ENCODE assay signal across 8 cellular contexts in the genomic region with DNA sequence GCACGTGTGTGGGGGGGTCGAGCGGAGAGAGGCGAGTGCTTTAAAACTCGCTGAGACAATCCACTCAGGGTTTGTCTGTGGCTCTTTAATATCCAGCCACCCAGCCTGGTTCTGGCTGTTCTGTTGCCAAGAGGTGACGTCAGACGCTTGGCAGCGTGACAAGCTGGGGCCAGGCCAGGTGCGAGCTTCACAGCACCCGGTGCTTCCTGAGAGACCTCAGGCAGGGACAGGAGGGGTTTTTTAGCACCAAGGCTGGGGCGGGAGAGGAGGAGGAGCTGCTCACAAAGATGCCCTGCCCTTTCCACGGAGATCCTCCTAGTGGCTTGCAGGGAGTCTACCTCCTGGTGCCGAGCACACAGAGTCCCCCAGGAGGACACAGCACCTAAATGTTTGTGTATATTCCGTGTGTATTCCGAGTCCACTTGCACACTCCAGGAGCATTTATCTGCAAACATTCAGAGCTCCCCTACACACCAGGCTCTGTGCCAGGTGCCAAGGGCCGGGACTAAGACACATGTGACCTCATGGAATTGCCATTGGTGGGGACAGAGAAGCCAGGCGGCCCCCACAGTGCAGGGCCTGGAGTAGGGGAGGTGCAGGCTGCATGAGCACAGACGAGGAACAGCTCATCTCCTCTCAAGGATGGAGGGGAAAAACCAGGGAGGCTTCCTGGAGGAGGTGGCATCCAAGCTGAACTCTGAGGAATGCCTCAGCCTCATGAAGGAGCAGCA.
DNase-seq lines count a peak whose midpoint lies in the region; ATAC-seq and TF ChIP-seq lines count a peak whose summit lies in the region.

No MANE protein-coding gene starts in this region.

- no peak for ATAC-seq in GM19035 (IDR thresholded peaks at IDR 0.05; ENCODE audit: unreplicated experiment)
- ATAC-seq in HG03432 (IDR thresholded peaks at IDR 0.05; ENCODE audit: unreplicated experiment) = no peak

- DNase-seq in AG10803 (ENCODE audit: low read depth) = peak; percentile 11
- peak; percentile 75 for DNase-seq in SHP77 treated with DMSO at 0.1 percent for 48 hours (lab: John Stamatoyannopoulos, UW)
- DNase-seq in hypothalamus (lab: John Stamatoyannopoulos, UW) = peak in 47 of 51 donors; percentile 14 to 85 (median 68)
- DNase-seq in uterus = peak; percentile 51 to 71
- DNase-seq in SW 1271 (lab: John Stamatoyannopoulos, UW) = no peak

- H3K27ac ChIP-seq in uterus = no peak overlapping the region

- peaks cover 0 to 5% of the 10 kb centered on the region in 2 donors for H3K4me1 ChIP-seq in uterus

- peaks cover 0 to 5% of the 10 kb centered on the region in 2 donors for H3K27me3 ChIP-seq in uterus

- H3K36me3 ChIP-seq in uterus = no peaks in the 10 kb centered on the region

- H3K9me3 ChIP-seq in uterus = no peaks in the 10 kb centered on the region

- no peak for TF ChIP-seq POLR2A in uterus (IDR thresholded peaks at IDR 0.05)

- TF ChIP-seq RAD21 in Ishikawa (IDR thresholded peaks at IDR 0.05; ENCODE audit: low read depth) = no peak

- no peak for TF ChIP-seq EP300 in Ishikawa (IDR thresholded peaks at IDR 0.05; ENCODE audit: borderline replicate concordance)

- intact Hi-C loops in uterus (cut with DNase I; ENCODE audit: low total_unique reads) = no loop called here

- TF ChIP-seq CTCF in AG10803 (conservative IDR thresholded peaks at IDR 0.05; ENCODE audit: low read length) (no peak), uterus (IDR thresholded peaks at IDR 0.05) (no peak)

- H3K4me3 ChIP-seq in AG10803 (ENCODE audit: low read length) = no peak overlapping the region
- H3K4me3 ChIP-seq in uterus = no peak overlapping the region

TF ChIP-seq in Ishikawa, 13 proteins besides CTCF, POLR2A, EP300 and RAD21:
- TF ChIP-seq TCF12 (IDR thresholded peaks at IDR 0.05; ENCODE audit: low read depth) (0 out of 2 replicates have a peak, but pooled peaks have one; percentile 33), NFIC (IDR thresholded peaks at IDR 0.05) (peak; percentile 93)
- TF ChIP-seq, protein P1, sequence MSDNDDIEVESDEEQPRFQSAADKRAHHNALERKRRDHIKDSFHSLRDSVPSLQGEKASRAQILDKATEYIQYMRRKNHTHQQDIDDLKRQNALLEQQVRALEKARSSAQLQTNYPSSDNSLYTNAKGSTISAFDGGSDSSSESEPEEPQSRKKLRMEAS (IDR thresholded peaks at IDR 0.05) = no peak

Comparison
In these comparisons a context has a peak if more than half of its experiments do, and no peak if none do; other contexts are left out.
1. DNase-seq: peak in AG10803 (single experiment), SHP77 treated with DMSO at 0.1 percent for 48 hours (single experiment), hypothalamus (47 of 51) and uterus (2 of 2); none in SW 1271 (0 of 2).